ENCODE assay signal across 20 cellular contexts in genomic region chr4:2274320-2275043, GRCh38.
"Had no signal": no experiment of that assay in that cellular context is flagged by ENCODE, and none has a peak within 500 bp of the region (broad histone marks: within the 10 kb centered on the region; RNA-seq: fewer than 3 reads in every experiment).

No MANE protein-coding gene starts in this region.

- H3K27ac ChIP-seq: foreskin keratinocyte, neutrophil, ovary, prostate gland, transverse colon, VCaP had no signal

- H3K27me3 ChIP-seq: foreskin keratinocyte, neutrophil, ovary, transverse colon had no signal

- H3K9me3 ChIP-seq: neutrophil, ovary, prostate gland, transverse colon had no signal

- DNase-seq: activated CD4-positive, alpha-beta T cell treated with anti-CD3 and anti-CD28 coated beads, Interleukin-2, amount 10 ng/mL, durations not matched to agents 7 days and 5 days; activated CD8-positive, alpha-beta memory T cell treated with anti-CD3 and anti-CD28 coated beads, Interleukin-2, amount 10 ng/mL, durations not matched to agents 7 days and 5 days; activated CD8-positive, alpha-beta T cell treated with anti-CD3 and anti-CD28 coated beads for 36 hours; activated effector memory CD4-positive, alpha-beta T cell treated with anti-CD3 and anti-CD28 coated beads, Interleukin-2, amount 50 U/mL, for 16 hours; activated naive CD4-positive, alpha-beta T cell treated with anti-CD3 and anti-CD28 coated beads, Interleukin-2, amount 10 ng/mL, durations not matched to agents 7 days and 5 days; activated T-cell treated with anti-CD3 and anti-CD28 coated beads for 4 hours; amygdala; dermis blood vessel endothelial cell; effector CD8-positive, alpha-beta T cell; foreskin keratinocyte; naive thymus-derived CD4-positive, alpha-beta T cell; ovary; stimulated activated CD4-positive, alpha-beta T cell treated with anti-CD3 and anti-CD28 coated beads, Interleukin-1b, Interleukin-23, amount 100 ng/mL, for 48 hours; transverse colon had no signal

- H3K4me1 ChIP-seq: foreskin keratinocyte, prostate gland, transverse colon had no signal

- ATAC-seq: activated CD4-positive, CD25-positive, alpha-beta regulatory T cell treated with anti-CD3 and anti-CD28 coated beads, Interleukin-2, amount 50 U/mL, for 24 hours; activated CD8-positive, alpha-beta memory T cell treated with anti-CD3 and anti-CD28 coated beads, Interleukin-2, amount 10 ng/mL, durations not matched to agents 7 days and 5 days; activated CD8-positive, alpha-beta T cell treated with anti-CD3 and anti-CD28 coated beads for 36 hours; foreskin keratinocyte; left lobe of liver had no signal

- FAIRE-seq: urothelium cell line had no signal

- H3K4me3 ChIP-seq: ovary, prostate gland, transverse colon had no signal

- H3K36me3 ChIP-seq: neutrophil, ovary, prostate gland, transverse colon had no signal
